ENCODE assay signal across 1 cellular context in the genomic region with DNA sequence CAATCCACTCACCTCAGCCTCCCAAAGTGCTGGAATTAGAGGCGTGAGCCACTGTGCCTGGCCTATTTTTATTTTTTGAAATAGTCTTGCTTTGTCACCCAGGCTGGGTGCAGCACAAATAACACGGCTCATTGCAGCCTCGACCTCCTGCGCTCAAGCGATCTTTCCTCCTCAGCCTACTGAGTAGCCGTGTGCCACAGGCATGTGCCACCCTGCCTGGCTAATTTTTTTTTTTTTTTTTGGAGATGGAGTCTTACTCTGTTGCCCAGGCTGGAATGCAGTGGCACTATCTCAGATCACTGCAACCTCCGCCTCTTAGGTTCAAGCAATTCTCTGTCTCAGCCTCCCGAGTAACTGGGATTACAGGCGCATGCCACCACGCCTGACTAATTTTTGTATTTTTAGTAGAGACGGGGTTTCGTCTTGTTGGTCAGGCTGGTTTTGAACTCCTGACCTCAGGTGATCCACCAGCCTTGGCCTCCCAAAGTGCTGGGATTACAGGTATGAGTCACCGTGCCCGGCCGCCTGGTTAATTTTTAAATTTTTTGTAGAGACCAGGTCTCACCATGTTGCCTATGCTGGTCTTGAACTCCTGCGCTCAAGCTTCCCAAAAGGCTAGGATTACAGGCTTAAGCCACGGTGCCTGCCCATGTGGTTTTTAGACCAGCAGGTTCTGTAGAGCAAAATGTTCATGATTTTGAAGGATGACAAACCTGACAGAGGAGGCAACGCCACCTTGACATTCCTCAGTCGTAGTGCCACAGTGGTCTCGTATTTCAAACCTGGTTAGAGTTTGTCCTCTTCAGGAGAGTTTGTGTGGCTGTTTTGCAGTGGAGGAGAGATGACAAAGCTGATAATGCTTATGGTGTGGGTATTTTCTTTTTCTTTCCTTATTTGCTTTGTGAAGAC.
TF ChIP-seq lines count a peak whose summit lies in the region.
"Not testable (repeated sequence)": the region's sequence is repeated elsewhere in the genome, so short reads cannot be mapped to it uniquely, and the experiment has no call there.

No MANE protein-coding gene starts in this region.

TF ChIP-seq in HepG2, 621 proteins besides CTCF, POLR2A, EP300 and RAD21 (continued from another document and continues in another):
- TF ChIP-seq, protein P1, sequence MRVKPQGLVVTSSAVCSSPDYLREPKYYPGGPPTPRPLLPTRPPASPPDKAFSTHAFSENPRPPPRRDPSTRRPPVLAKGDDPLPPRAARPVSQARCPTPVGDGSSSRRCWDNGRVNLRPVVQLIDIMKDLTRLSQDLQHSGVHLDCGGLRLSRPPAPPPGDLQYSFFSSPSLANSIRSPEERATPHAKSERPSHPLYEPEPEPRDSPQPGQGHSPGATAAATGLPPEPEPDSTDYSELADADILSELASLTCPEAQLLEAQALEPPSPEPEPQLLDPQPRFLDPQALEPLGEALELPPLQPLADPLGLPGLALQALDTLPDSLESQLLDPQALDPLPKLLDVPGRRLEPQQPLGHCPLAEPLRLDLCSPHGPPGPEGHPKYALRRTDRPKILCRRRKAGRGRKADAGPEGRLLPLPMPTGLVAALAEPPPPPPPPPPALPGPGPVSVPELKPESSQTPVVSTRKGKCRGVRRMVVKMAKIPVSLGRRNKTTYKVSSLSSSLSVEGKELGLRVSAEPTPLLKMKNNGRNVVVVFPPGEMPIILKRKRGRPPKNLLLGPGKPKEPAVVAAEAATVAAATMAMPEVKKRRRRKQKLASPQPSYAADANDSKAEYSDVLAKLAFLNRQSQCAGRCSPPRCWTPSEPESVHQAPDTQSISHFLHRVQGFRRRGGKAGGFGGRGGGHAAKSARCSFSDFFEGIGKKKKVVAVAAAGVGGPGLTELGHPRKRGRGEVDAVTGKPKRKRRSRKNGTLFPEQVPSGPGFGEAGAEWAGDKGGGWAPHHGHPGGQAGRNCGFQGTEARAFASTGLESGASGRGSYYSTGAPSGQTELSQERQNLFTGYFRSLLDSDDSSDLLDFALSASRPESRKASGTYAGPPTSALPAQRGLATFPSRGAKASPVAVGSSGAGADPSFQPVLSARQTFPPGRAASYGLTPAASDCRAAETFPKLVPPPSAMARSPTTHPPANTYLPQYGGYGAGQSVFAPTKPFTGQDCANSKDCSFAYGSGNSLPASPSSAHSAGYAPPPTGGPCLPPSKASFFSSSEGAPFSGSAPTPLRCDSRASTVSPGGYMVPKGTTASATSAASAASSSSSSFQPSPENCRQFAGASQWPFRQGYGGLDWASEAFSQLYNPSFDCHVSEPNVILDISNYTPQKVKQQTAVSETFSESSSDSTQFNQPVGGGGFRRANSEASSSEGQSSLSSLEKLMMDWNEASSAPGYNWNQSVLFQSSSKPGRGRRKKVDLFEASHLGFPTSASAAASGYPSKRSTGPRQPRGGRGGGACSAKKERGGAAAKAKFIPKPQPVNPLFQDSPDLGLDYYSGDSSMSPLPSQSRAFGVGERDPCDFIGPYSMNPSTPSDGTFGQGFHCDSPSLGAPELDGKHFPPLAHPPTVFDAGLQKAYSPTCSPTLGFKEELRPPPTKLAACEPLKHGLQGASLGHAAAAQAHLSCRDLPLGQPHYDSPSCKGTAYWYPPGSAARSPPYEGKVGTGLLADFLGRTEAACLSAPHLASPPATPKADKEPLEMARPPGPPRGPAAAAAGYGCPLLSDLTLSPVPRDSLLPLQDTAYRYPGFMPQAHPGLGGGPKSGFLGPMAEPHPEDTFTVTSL (CRISPR knock-in tag; IDR thresholded peaks at IDR 0.05; ENCODE audit: borderline replicate concordance), result 0 out of 2 replicates have a peak, but pooled peaks have one; percentile 18
- TF ChIP-seq AHR (CRISPR knock-in tag; IDR thresholded peaks at IDR 0.05) (peak; percentile 16; the same call in 1 of the 2 replicates), STAT5B (CRISPR knock-in tag; IDR thresholded peaks at IDR 0.05) (0 out of 2 replicates have a peak, but pooled peaks have one; percentile 27), ZNF652 (CRISPR knock-in tag; IDR thresholded peaks at IDR 0.05; ENCODE audit: borderline replicate concordance, low read depth) (peak; percentile 48; the same call in 1 of the 2 replicates), ZNF772 (CRISPR knock-in tag; IDR thresholded peaks at IDR 0.05) (peak; percentile 75; the same call in 1 of the 2 replicates), ZNF431 (CRISPR knock-in tag; IDR thresholded peaks at IDR 0.05; ENCODE audit: borderline replicate concordance, low read depth) (peak; percentile 38; the same call in 1 of the 2 replicates), SAP130 (CRISPR knock-in tag; IDR thresholded peaks at IDR 0.05; ENCODE audit: low read depth) (peak; percentile 81), CBFB (CRISPR knock-in tag; IDR thresholded peaks at IDR 0.05) (peak; percentile 45; the same call in 1 of the 2 replicates), GFI1 (CRISPR knock-in tag; IDR thresholded peaks at IDR 0.05; ENCODE audit: borderline replicate concordance) (peak; percentile 75), FOXA1 (CRISPR knock-in tag; IDR thresholded peaks at IDR 0.05) (peak; percentile 51), SPEN (CRISPR knock-in tag; IDR thresholded peaks at IDR 0.05; ENCODE audit: low read depth) (peak; percentile 17; the same call in 1 of the 2 replicates), STAG1 (CRISPR knock-in tag; IDR thresholded peaks at IDR 0.05) (peak; percentile 28; the same call in 1 of the 2 replicates), ZNF292 (CRISPR knock-in tag; IDR thresholded peaks at IDR 0.05; ENCODE audit: borderline replicate concordance, low read depth) (peak; percentile 18; the same call in 1 of the 2 replicates), KLF16 (CRISPR knock-in tag; IDR thresholded peaks at IDR 0.05) (peak in 1 of 2 experiments; percentile 83; a peak in 2 of 4 replicates), RARA (CRISPR knock-in tag; IDR thresholded peaks at IDR 0.05) (peak; percentile 91), SNAPC2 (CRISPR knock-in tag; IDR thresholded peaks at IDR 0.05) (peak; percentile 60; the same call in 1 of the 2 replicates), NR2F6 (IDR thresholded peaks at IDR 0.05) (peak; percentile 64), NR2F6 (CRISPR knock-in tag; IDR thresholded peaks at IDR 0.05) (peak; percentile 77), KDM2A (CRISPR knock-in tag; IDR thresholded peaks at IDR 0.05; ENCODE audit: borderline replicate concordance, low read depth) (peak; percentile 69; the same call in 1 of the 2 replicates), ELF4 (CRISPR knock-in tag; IDR thresholded peaks at IDR 0.05; ENCODE audit: borderline replicate concordance) (peak; percentile 53; the same call in 1 of the 2 replicates), ZNF101 (CRISPR knock-in tag; IDR thresholded peaks at IDR 0.05; ENCODE audit: borderline replicate concordance, low read depth) (0 out of 2 replicates have a peak, but pooled peaks have one; percentile 19), PHF5A (CRISPR knock-in tag; IDR thresholded peaks at IDR 0.05; ENCODE audit: low read depth, unreplicated experiment) (peak; percentile 44), TAF1 (CRISPR knock-in tag; IDR thresholded peaks at IDR 0.05) (peak; percentile 28; the same call in 1 of the 2 replicates), TMF1 (CRISPR knock-in tag; IDR thresholded peaks at IDR 0.05; ENCODE audit: low read depth) (0 out of 2 replicates have a peak, but pooled peaks have one; percentile 55), ZMYM2 (CRISPR knock-in tag; IDR thresholded peaks at IDR 0.05) (peak; percentile 99), TARDBP (CRISPR knock-in tag; IDR thresholded peaks at IDR 0.05) (peak; percentile 54; the same call in 1 of the 2 replicates), ASH2L (IDR thresholded peaks at IDR 0.05; ENCODE audit: insufficient read length, low read depth, low read length) (peak; percentile 67), ZMYM4 (CRISPR knock-in tag; IDR thresholded peaks at IDR 0.05) (peak; percentile 71; the same call in 1 of the 2 replicates), RXRA (CRISPR knock-in tag; IDR thresholded peaks at IDR 0.05) (peak; percentile 72; the same call in 1 of the 2 replicates)
- TF ChIP-seq, protein P2, sequence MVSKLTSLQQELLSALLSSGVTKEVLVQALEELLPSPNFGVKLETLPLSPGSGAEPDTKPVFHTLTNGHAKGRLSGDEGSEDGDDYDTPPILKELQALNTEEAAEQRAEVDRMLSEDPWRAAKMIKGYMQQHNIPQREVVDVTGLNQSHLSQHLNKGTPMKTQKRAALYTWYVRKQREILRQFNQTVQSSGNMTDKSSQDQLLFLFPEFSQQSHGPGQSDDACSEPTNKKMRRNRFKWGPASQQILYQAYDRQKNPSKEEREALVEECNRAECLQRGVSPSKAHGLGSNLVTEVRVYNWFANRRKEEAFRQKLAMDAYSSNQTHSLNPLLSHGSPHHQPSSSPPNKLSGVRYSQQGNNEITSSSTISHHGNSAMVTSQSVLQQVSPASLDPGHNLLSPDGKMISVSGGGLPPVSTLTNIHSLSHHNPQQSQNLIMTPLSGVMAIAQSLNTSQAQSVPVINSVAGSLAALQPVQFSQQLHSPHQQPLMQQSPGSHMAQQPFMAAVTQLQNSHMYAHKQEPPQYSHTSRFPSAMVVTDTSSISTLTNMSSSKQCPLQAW (CRISPR knock-in tag; IDR thresholded peaks at IDR 0.05), result peak; percentile 82
- not testable (repeated sequence) for TF ChIP-seq FOXA1 (IDR thresholded peaks at IDR 0.05)
- TF ChIP-seq, protein P3, sequence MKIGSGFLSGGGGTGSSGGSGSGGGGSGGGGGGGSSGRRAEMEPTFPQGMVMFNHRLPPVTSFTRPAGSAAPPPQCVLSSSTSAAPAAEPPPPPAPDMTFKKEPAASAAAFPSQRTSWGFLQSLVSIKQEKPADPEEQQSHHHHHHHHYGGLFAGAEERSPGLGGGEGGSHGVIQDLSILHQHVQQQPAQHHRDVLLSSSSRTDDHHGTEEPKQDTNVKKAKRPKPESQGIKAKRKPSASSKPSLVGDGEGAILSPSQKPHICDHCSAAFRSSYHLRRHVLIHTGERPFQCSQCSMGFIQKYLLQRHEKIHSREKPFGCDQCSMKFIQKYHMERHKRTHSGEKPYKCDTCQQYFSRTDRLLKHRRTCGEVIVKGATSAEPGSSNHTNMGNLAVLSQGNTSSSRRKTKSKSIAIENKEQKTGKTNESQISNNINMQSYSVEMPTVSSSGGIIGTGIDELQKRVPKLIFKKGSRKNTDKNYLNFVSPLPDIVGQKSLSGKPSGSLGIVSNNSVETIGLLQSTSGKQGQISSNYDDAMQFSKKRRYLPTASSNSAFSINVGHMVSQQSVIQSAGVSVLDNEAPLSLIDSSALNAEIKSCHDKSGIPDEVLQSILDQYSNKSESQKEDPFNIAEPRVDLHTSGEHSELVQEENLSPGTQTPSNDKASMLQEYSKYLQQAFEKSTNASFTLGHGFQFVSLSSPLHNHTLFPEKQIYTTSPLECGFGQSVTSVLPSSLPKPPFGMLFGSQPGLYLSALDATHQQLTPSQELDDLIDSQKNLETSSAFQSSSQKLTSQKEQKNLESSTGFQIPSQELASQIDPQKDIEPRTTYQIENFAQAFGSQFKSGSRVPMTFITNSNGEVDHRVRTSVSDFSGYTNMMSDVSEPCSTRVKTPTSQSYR (CRISPR knock-in tag; IDR thresholded peaks at IDR 0.05; ENCODE audit: borderline replicate concordance), result peak; percentile 24; the same call in 1 of the 2 replicates
- TF ChIP-seq, protein P4, sequence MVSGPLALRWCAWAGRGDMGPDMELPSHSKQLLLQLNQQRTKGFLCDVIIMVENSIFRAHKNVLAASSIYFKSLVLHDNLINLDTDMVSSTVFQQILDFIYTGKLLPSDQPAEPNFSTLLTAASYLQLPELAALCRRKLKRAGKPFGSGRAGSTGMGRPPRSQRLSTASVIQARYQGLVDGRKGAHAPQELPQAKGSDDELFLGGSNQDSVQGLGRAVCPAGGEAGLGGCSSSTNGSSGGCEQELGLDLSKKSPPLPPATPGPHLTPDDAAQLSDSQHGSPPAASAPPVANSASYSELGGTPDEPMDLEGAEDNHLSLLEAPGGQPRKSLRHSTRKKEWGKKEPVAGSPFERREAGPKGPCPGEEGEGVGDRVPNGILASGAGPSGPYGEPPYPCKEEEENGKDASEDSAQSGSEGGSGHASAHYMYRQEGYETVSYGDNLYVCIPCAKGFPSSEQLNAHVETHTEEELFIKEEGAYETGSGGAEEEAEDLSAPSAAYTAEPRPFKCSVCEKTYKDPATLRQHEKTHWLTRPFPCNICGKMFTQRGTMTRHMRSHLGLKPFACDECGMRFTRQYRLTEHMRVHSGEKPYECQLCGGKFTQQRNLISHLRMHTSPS (CRISPR knock-in tag; IDR thresholded peaks at IDR 0.05; ENCODE audit: low read depth), result peak; percentile 75; the same call in 1 of the 2 replicates
- TF ChIP-seq, protein P5, sequence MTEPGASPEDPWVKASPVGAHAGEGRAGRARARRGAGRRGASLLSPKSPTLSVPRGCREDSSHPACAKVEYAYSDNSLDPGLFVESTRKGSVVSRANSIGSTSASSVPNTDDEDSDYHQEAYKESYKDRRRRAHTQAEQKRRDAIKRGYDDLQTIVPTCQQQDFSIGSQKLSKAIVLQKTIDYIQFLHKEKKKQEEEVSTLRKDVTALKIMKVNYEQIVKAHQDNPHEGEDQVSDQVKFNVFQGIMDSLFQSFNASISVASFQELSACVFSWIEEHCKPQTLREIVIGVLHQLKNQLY (CRISPR knock-in tag; IDR thresholded peaks at IDR 0.05), result 0 out of 2 replicates have a peak, but pooled peaks have one; percentile 12
- TF ChIP-seq, protein P6, sequence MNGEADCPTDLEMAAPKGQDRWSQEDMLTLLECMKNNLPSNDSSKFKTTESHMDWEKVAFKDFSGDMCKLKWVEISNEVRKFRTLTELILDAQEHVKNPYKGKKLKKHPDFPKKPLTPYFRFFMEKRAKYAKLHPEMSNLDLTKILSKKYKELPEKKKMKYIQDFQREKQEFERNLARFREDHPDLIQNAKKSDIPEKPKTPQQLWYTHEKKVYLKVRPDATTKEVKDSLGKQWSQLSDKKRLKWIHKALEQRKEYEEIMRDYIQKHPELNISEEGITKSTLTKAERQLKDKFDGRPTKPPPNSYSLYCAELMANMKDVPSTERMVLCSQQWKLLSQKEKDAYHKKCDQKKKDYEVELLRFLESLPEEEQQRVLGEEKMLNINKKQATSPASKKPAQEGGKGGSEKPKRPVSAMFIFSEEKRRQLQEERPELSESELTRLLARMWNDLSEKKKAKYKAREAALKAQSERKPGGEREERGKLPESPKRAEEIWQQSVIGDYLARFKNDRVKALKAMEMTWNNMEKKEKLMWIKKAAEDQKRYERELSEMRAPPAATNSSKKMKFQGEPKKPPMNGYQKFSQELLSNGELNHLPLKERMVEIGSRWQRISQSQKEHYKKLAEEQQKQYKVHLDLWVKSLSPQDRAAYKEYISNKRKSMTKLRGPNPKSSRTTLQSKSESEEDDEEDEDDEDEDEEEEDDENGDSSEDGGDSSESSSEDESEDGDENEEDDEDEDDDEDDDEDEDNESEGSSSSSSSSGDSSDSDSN (CRISPR knock-in tag; IDR thresholded peaks at IDR 0.05), result peak; percentile 48; the same call in 1 of the 2 replicates
- TF ChIP-seq, protein P7, sequence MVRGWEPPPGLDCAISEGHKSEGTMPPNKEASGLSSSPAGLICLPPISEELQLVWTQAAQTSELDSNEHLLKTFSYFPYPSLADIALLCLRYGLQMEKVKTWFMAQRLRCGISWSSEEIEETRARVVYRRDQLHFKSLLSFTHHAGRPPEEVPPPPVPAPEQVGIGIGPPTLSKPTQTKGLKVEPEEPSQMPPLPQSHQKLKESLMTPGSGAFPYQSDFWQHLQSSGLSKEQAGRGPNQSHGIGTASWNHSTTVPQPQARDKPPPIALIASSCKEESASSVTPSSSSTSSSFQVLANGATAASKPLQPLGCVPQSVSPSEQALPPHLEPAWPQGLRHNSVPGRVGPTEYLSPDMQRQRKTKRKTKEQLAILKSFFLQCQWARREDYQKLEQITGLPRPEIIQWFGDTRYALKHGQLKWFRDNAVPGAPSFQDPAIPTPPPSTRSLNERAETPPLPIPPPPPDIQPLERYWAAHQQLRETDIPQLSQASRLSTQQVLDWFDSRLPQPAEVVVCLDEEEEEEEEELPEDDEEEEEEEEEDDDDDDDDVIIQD (CRISPR knock-in tag; IDR thresholded peaks at IDR 0.05; ENCODE audit: low read depth), result peak; percentile 80
- TF ChIP-seq, protein P8, sequence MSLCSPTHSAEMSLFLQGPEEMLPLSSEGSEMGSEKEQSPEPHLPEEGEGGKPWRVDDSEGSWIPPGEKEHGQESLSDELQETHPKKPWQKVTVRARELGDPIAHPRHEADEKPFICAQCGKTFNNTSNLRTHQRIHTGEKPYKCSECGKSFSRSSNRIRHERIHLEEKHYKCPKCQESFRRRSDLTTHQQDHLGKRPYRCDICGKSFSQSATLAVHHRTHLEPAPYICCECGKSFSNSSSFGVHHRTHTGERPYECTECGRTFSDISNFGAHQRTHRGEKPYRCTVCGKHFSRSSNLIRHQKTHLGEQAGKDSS (CRISPR knock-in tag; IDR thresholded peaks at IDR 0.05; ENCODE audit: borderline replicate concordance, low read depth), result 0 out of 2 replicates have a peak, but pooled peaks have one; percentile 40
